Comparison of ENCODE assay signal across 1 cellular context in the genomic region with DNA sequence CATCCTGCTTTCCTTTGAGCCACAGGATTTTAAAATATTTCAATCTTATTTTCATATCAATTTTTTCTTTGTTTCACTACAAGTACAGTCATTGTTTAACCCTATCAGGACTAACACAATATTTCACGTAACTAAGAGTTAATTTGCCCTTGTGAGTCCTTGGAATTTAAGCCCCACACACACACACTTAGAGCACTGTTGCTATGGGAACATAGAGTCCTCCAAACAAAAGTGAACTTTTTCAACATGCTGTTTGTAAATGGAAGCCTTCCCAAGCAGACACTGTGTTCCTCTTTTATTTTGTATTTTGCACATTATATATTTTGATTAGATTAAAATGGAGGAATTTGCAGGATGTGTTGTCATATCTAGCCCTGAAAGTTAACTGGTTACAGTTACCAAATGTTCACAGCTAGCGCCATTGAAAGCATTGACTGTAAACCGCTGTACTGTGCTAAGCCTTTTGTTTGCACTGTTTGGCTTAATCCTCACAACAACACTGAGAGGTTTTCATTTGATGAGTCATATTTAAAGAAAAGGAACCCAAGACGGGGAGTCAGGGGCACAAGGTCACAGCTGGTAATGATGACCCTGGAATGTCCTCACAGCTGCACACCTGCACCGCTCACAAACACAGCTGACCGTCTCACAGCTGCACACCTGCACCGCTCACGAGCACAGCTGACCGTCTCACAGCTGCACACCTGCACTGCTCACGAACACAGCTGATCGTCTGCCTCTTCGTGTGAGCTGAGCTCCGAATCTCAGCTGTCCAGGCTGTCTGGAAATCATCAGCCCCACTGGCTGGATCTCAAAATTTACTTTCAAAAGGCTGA.
TF ChIP-seq lines count a peak whose summit lies in the region.

No MANE protein-coding gene starts in this region.

TF ChIP-seq in HCT116, 20 proteins besides CTCF, POLR2A, EP300 and RAD21 (continued from another document):
- TF ChIP-seq, protein P1, sequence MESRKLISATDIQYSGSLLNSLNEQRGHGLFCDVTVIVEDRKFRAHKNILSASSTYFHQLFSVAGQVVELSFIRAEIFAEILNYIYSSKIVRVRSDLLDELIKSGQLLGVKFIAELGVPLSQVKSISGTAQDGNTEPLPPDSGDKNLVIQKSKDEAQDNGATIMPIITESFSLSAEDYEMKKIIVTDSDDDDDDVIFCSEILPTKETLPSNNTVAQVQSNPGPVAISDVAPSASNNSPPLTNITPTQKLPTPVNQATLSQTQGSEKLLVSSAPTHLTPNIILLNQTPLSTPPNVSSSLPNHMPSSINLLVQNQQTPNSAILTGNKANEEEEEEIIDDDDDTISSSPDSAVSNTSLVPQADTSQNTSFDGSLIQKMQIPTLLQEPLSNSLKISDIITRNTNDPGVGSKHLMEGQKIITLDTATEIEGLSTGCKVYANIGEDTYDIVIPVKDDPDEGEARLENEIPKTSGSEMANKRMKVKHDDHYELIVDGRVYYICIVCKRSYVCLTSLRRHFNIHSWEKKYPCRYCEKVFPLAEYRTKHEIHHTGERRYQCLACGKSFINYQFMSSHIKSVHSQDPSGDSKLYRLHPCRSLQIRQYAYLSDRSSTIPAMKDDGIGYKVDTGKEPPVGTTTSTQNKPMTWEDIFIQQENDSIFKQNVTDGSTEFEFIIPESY (IDR thresholded peaks at IDR 0.05; ENCODE audit: extremely low read depth, insufficient replicate concordance, low read length) = no peak
- TF ChIP-seq EZH2 (IDR thresholded peaks at IDR 0.05) = no peak
- no peak for TF ChIP-seq EZH2phosphoT487 (IDR thresholded peaks at IDR 0.05; ENCODE audit: borderline replicate concordance)
- no peak for TF ChIP-seq EGR1 (IDR thresholded peaks at IDR 0.05; ENCODE audit: low read depth)
- no peak for TF ChIP-seq ZNF274 (IDR thresholded peaks at IDR 0.05; ENCODE audit: low read depth, low read length)
- no peak for TF ChIP-seq MAX (IDR thresholded peaks at IDR 0.05)
- TF ChIP-seq CBX3 (IDR thresholded peaks at IDR 0.05; ENCODE audit: low read depth) = no peak
- no peak for TF ChIP-seq SRF (IDR thresholded peaks at IDR 0.05; ENCODE audit: low read depth)
- no peak for TF ChIP-seq FOSL1 (IDR thresholded peaks at IDR 0.05; ENCODE audit: low read depth)
- TF ChIP-seq REST (IDR thresholded peaks at IDR 0.05; ENCODE audit: low read depth) = no peak
- TF ChIP-seq ELF1 (IDR thresholded peaks at IDR 0.05; ENCODE audit: borderline replicate concordance, low read depth) = no peak
- TF ChIP-seq POLR2AphosphoS5 (IDR thresholded peaks at IDR 0.05; ENCODE audit: low read depth, low read length) = no peak
